In genomic region chr9:20356392-20357206, GRCh38 we compare ENCODE assay signal across 8 cellular contexts.
DNase-seq lines count a peak whose midpoint lies in the region; ATAC-seq lines count a peak whose summit lies in the region.

No MANE protein-coding gene starts in this region.

- no peaks in the 10 kb centered on the region for H3K9me3 ChIP-seq in ES-I3 (ENCODE audit: control insufficient read depth, insufficient read depth, low read length)

- peaks cover 17% of the 10 kb centered on the region for H3K4me1 ChIP-seq in ES-I3 (ENCODE audit: insufficient read depth, low read length)

- peaks cover 66% of the 10 kb centered on the region for H3K4me1 Mint-ChIP-seq in activated CD4-positive, alpha-beta memory T cell treated with anti-CD3 and anti-CD28 coated beads, Interleukin-2, amount 10 ng/mL, durations not matched to agents 7 days and 5 days

- no peak overlapping the region for H3K4me3 Mint-ChIP-seq in activated CD4-positive, alpha-beta memory T cell treated with anti-CD3 and anti-CD28 coated beads, Interleukin-2, amount 10 ng/mL, durations not matched to agents 7 days and 5 days

- H3K27ac Mint-ChIP-seq in activated CD4-positive, alpha-beta memory T cell treated with anti-CD3 and anti-CD28 coated beads, Interleukin-2, amount 10 ng/mL, durations not matched to agents 7 days and 5 days: no peak overlapping the region

- no peaks in the 10 kb centered on the region for H3K9me3 Mint-ChIP-seq in activated CD4-positive, alpha-beta memory T cell treated with anti-CD3 and anti-CD28 coated beads, Interleukin-2, amount 10 ng/mL, durations not matched to agents 7 days and 5 days

- no peaks in the 10 kb centered on the region for H3K36me3 ChIP-seq in ES-I3 (ENCODE audit: insufficient read depth, low read length)

- no peaks in the 10 kb centered on the region for H3K27me3 Mint-ChIP-seq in activated CD4-positive, alpha-beta memory T cell treated with anti-CD3 and anti-CD28 coated beads, Interleukin-2, amount 10 ng/mL, durations not matched to agents 7 days and 5 days

- POLR2A ChIA-PET in activated CD4-positive, alpha-beta memory T cell treated with anti-CD3 and anti-CD28 coated beads, Interleukin-2, amount 10 ng/mL, durations not matched to agents 7 days and 5 days (lab: Charles Lee): interaction anchor here (2.5 to 3.1 kb wide), 2 partner anchors 266 kb away, joined by 9 to 19 read pairs; partner anchors contain the start of gene MLLT3

- peak; percentile 41 for ATAC-seq in HG02759 (IDR thresholded peaks at IDR 0.05; ENCODE audit: unreplicated experiment)
- ATAC-seq in HG02970 (IDR thresholded peaks at IDR 0.05; ENCODE audit: low FRiP score, unreplicated experiment): no peak

- peak overlapping the region; percentile 26; the same call in 1 of the 2 replicates for H3K9ac ChIP-seq in ES-I3 (ENCODE audit: low read depth, low read length)

- peaks cover 65% of the 10 kb centered on the region for H3K36me3 Mint-ChIP-seq in activated CD4-positive, alpha-beta memory T cell treated with anti-CD3 and anti-CD28 coated beads, Interleukin-2, amount 10 ng/mL, durations not matched to agents 7 days and 5 days (ENCODE audit: low read depth)

- peak; percentile 79 for DNase-seq in NCI-H2227 (lab: John Stamatoyannopoulos, UW; ENCODE audit: unreplicated experiment)
- peak; percentile 51 for DNase-seq in activated CD4-positive, alpha-beta memory T cell treated with anti-CD3 and anti-CD28 coated beads, Interleukin-2, amount 10 ng/mL, durations not matched to agents 7 days and 5 days
- peak; percentile 72 for DNase-seq in epidermal melanocyte (ENCODE audit: insufficient read length, low spot score)
- DNase-seq in midbrain (lab: John Stamatoyannopoulos, UW): peak; percentile 74
- peak; percentile 17 for DNase-seq in stimulated activated CD8-positive, alpha-beta memory T cell treated with anti-CD3 and anti-CD28 coated beads, Interleukin-4, amount 100 ng/mL, for 24 hours (ENCODE audit: low read depth)

- CTCF ChIA-PET in activated CD4-positive, alpha-beta memory T cell treated with anti-CD3 and anti-CD28 coated beads, Interleukin-2, amount 10 ng/mL, durations not matched to agents 7 days and 5 days (lab: Charles Lee): interaction anchor here (0.6 to 2.8 kb wide), 5 partner anchors 266 to 586 kb away, joined by 3 to 10 read pairs (median 5); partner anchors contain the start of gene MLLT3

Comparison
In these comparisons a context has a peak if more than half of its experiments do, and no peak if none do; other contexts are left out.
1. DNase-seq: peak in every context shown above with its lines; median percentile 79 in NCI-H2227; 74 in midbrain; 72 in epidermal melanocyte; 51 in activated CD4-positive, alpha-beta memory T cell treated with anti-CD3 and anti-CD28 coated beads, Interleukin-2, amount 10 ng/mL, durations not matched to agents 7 days and 5 days; 17 in stimulated activated CD8-positive, alpha-beta memory T cell treated with anti-CD3 and anti-CD28 coated beads, Interleukin-4, amount 100 ng/mL, for 24 hours.